In the genomic region with DNA sequence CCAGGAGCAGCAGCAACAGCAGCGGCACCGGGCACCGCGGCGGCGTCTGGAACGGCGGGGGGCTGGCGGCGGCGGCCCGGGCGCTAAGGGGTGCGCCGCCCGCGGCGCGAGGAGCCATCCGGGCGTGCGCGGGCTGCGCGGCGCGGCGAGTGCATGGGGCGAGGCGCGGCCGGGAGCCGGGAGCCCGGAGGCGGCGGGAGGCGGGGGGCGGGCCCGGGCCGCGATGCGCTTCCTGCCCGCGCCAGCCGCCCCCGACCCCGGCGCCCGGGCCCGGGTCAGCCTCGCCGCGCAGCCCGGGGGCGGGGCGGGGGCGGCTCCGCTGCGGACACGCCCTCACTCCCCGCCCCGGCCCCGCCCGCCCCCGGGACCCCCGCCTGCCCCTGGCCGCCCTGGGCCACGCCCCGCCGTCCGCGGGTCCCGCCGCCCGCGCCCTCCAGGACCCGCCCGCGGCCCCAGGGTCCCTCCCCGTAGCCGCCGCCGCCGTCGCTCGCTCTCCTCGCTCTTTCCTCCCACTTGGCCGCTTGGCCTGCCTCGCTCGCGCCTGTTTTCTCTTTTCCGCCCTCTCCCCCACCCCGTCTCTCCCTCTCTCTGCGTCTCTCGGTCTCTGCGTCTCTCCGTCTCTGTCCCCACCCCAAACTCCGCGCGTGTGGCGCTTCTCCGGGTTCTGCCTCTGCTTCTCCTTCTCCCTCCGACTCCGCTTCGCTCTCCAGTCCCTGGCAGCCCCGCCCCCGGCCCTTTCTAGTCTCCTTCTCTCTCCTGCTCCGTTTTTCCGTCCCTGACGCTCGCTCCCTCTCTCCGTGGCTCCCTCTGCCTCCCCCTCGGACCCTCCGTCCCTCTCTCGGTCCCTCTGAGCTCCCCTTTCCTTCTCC, we compare ENCODE assay signal across 1 cellular context.
A peak's percentile ranks its signal among the peaks of the same experiment; 100 is the strongest.
TF ChIP-seq lines count a peak whose summit lies in the region.

A gene with protein sequence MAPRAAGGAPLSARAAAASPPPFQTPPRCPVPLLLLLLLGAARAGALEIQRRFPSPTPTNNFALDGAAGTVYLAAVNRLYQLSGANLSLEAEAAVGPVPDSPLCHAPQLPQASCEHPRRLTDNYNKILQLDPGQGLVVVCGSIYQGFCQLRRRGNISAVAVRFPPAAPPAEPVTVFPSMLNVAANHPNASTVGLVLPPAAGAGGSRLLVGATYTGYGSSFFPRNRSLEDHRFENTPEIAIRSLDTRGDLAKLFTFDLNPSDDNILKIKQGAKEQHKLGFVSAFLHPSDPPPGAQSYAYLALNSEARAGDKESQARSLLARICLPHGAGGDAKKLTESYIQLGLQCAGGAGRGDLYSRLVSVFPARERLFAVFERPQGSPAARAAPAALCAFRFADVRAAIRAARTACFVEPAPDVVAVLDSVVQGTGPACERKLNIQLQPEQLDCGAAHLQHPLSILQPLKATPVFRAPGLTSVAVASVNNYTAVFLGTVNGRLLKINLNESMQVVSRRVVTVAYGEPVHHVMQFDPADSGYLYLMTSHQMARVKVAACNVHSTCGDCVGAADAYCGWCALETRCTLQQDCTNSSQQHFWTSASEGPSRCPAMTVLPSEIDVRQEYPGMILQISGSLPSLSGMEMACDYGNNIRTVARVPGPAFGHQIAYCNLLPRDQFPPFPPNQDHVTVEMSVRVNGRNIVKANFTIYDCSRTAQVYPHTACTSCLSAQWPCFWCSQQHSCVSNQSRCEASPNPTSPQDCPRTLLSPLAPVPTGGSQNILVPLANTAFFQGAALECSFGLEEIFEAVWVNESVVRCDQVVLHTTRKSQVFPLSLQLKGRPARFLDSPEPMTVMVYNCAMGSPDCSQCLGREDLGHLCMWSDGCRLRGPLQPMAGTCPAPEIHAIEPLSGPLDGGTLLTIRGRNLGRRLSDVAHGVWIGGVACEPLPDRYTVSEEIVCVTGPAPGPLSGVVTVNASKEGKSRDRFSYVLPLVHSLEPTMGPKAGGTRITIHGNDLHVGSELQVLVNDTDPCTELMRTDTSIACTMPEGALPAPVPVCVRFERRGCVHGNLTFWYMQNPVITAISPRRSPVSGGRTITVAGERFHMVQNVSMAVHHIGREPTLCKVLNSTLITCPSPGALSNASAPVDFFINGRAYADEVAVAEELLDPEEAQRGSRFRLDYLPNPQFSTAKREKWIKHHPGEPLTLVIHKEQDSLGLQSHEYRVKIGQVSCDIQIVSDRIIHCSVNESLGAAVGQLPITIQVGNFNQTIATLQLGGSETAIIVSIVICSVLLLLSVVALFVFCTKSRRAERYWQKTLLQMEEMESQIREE (N-terminal part only) (minus strand): TSS at position 155 of the 869 bp plus-strand sequence. CDS start 37 bp downstream, at position 118.

TF ChIP-seq in K562, 482 proteins besides CTCF, POLR2A, EP300 and RAD21 (continued from another document and continues in another):
- TF ChIP-seq, protein P1, sequence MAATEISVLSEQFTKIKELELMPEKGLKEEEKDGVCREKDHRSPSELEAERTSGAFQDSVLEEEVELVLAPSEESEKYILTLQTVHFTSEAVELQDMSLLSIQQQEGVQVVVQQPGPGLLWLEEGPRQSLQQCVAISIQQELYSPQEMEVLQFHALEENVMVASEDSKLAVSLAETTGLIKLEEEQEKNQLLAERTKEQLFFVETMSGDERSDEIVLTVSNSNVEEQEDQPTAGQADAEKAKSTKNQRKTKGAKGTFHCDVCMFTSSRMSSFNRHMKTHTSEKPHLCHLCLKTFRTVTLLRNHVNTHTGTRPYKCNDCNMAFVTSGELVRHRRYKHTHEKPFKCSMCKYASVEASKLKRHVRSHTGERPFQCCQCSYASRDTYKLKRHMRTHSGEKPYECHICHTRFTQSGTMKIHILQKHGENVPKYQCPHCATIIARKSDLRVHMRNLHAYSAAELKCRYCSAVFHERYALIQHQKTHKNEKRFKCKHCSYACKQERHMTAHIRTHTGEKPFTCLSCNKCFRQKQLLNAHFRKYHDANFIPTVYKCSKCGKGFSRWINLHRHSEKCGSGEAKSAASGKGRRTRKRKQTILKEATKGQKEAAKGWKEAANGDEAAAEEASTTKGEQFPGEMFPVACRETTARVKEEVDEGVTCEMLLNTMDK (IDR thresholded peaks at IDR 0.05; ENCODE audit: borderline replicate concordance, insufficient read depth, low read depth, low read length, poor library complexity, severe bottlenecking): no peak
- TF ChIP-seq ELF1 (tag; IDR thresholded peaks at IDR 0.05): no peak
- no peak for TF ChIP-seq ZNF586 (CRISPR knock-in tag; conservative IDR thresholded peaks at IDR 0.05)
- TF ChIP-seq SPI1 (IDR thresholded peaks at IDR 0.05; ENCODE audit: borderline replicate concordance, low read depth, low read length): no peak
- no peak for TF ChIP-seq SMARCC2 (IDR thresholded peaks at IDR 0.05; ENCODE audit: low read depth)
- TF ChIP-seq HDAC2 (IDR thresholded peaks at IDR 0.05): peak; percentile 40; the same call in 1 of the 2 replicates
- TF ChIP-seq TSC22D4 (tag; IDR thresholded peaks at IDR 0.05): no peak
- no peak for TF ChIP-seq ZNF408 (CRISPR knock-in tag; IDR thresholded peaks at IDR 0.05; ENCODE audit: low read depth)
- no peak for TF ChIP-seq ZNF695 (CRISPR knock-in tag; IDR thresholded peaks at IDR 0.05)
- TF ChIP-seq, protein P2, sequence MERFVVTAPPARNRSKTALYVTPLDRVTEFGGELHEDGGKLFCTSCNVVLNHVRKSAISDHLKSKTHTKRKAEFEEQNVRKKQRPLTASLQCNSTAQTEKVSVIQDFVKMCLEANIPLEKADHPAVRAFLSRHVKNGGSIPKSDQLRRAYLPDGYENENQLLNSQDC (CRISPR knock-in tag; IDR thresholded peaks at IDR 0.05): no peak
- TF ChIP-seq JUND (IDR thresholded peaks at IDR 0.05; ENCODE audit: borderline replicate concordance, low read depth, low read length): 0 out of 2 replicates have a peak, but pooled peaks have one; percentile 5
- TF ChIP-seq JUND (tag; IDR thresholded peaks at IDR 0.05; ENCODE audit: borderline replicate concordance, low read depth, low read length): no peak
- TF ChIP-seq CEBPB (tag; IDR thresholded peaks at IDR 0.05): no peak
- TF ChIP-seq, protein P3, sequence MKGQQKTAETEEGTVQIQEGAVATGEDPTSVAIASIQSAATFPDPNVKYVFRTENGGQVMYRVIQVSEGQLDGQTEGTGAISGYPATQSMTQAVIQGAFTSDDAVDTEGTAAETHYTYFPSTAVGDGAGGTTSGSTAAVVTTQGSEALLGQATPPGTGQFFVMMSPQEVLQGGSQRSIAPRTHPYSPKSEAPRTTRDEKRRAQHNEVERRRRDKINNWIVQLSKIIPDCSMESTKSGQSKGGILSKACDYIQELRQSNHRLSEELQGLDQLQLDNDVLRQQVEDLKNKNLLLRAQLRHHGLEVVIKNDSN (CRISPR knock-in tag; IDR thresholded peaks at IDR 0.05): no peak
- no peak for TF ChIP-seq ZNF174 (CRISPR knock-in tag; IDR thresholded peaks at IDR 0.05)
- no peak for TF ChIP-seq KHSRP (IDR thresholded peaks at IDR 0.05)
- TF ChIP-seq POLR2B (IDR thresholded peaks at IDR 0.05; ENCODE audit: low read depth, partially characterized antibody): peak; percentile 29
- peak in 1 of 2 experiments; percentile 74; a peak in 2 of 4 replicates for TF ChIP-seq HDAC1 (IDR thresholded peaks at IDR 0.05)
- no peak for TF ChIP-seq NFIX (CRISPR knock-in tag; IDR thresholded peaks at IDR 0.05; ENCODE audit: low read depth)
- TF ChIP-seq SP2 (IDR thresholded peaks at IDR 0.05; ENCODE audit: extremely low read depth, low read depth, low read length, poor library complexity, severe bottlenecking): no peak
- TF ChIP-seq, protein P4, sequence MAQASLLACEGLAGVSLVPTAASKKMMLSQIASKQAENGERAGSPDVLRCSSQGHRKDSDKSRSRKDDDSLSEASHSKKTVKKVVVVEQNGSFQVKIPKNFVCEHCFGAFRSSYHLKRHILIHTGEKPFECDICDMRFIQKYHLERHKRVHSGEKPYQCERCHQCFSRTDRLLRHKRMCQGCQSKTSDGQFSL (CRISPR knock-in tag; IDR thresholded peaks at IDR 0.05): no peak
- TF ChIP-seq, protein P4 (tag; IDR thresholded peaks at IDR 0.05): no peak
- TF ChIP-seq POLR2G (IDR thresholded peaks at IDR 0.05; ENCODE audit: low read depth, low read length): peak; percentile 54; the same call in 1 of the 2 replicates
- no peak for TF ChIP-seq FOXJ3 (CRISPR knock-in tag; IDR thresholded peaks at IDR 0.05)
- TF ChIP-seq NR1H2 (CRISPR knock-in tag; IDR thresholded peaks at IDR 0.05): no peak
- peak; percentile 56 for TF ChIP-seq NFIC (IDR thresholded peaks at IDR 0.05)
- TF ChIP-seq BRF1 (IDR thresholded peaks at IDR 0.05; ENCODE audit: borderline replicate concordance, extremely low read depth, insufficient read length): no peak
- TF ChIP-seq ETV6 (IDR thresholded peaks at IDR 0.05; ENCODE audit: borderline replicate concordance in 1 of 2, low read depth in 2 of 2, low read length in 1 of 2): no peak
- TF ChIP-seq ETV6 (CRISPR knock-in tag; IDR thresholded peaks at IDR 0.05; ENCODE audit: borderline replicate concordance): no peak
- TF ChIP-seq TRIM24 (IDR thresholded peaks at IDR 0.05): peak in 1 of 2 experiments; percentile 39; a peak in 1 of 4 replicates
- TF ChIP-seq ZKSCAN3 (CRISPR knock-in tag; IDR thresholded peaks at IDR 0.05): no peak
- TF ChIP-seq, protein P5, sequence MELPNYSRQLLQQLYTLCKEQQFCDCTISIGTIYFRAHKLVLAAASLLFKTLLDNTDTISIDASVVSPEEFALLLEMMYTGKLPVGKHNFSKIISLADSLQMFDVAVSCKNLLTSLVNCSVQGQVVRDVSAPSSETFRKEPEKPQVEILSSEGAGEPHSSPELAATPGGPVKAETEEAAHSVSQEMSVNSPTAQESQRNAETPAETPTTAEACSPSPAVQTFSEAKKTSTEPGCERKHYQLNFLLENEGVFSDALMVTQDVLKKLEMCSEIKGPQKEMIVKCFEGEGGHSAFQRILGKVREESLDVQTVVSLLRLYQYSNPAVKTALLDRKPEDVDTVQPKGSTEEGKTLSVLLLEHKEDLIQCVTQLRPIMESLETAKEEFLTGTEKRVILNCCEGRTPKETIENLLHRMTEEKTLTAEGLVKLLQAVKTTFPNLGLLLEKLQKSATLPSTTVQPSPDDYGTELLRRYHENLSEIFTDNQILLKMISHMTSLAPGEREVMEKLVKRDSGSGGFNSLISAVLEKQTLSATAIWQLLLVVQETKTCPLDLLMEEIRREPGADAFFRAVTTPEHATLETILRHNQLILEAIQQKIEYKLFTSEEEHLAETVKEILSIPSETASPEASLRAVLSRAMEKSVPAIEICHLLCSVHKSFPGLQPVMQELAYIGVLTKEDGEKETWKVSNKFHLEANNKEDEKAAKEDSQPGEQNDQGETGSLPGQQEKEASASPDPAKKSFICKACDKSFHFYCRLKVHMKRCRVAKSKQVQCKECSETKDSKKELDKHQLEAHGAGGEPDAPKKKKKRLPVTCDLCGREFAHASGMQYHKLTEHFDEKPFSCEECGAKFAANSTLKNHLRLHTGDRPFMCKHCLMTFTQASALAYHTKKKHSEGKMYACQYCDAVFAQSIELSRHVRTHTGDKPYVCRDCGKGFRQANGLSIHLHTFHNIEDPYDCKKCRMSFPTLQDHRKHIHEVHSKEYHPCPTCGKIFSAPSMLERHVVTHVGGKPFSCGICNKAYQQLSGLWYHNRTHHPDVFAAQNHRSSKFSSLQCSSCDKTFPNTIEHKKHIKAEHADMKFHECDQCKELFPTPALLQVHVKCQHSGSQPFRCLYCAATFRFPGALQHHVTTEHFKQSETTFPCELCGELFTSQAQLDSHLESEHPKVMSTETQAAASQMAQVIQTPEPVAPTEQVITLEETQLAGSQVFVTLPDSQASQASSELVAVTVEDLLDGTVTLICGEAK (IDR thresholded peaks at IDR 0.05): 0 out of 2 replicates have a peak, but pooled peaks have one; percentile 33
- TF ChIP-seq, protein P5 (CRISPR knock-in tag; IDR thresholded peaks at IDR 0.05): no peak
- TF ChIP-seq ZBTB7A (IDR thresholded peaks at IDR 0.05; ENCODE audit: borderline replicate concordance, control insufficient read depth, low read depth, low read length): peak; percentile 83; the same call in 1 of the 2 replicates
- peak; percentile 83; the same call in 1 of the 2 replicates for TF ChIP-seq HLTF (IDR thresholded peaks at IDR 0.05)
- peak; percentile 37; the same call in 1 of the 2 replicates for TF ChIP-seq PHF8 (IDR thresholded peaks at IDR 0.05; ENCODE audit: borderline replicate concordance, low read length)
- TF ChIP-seq, protein P6, sequence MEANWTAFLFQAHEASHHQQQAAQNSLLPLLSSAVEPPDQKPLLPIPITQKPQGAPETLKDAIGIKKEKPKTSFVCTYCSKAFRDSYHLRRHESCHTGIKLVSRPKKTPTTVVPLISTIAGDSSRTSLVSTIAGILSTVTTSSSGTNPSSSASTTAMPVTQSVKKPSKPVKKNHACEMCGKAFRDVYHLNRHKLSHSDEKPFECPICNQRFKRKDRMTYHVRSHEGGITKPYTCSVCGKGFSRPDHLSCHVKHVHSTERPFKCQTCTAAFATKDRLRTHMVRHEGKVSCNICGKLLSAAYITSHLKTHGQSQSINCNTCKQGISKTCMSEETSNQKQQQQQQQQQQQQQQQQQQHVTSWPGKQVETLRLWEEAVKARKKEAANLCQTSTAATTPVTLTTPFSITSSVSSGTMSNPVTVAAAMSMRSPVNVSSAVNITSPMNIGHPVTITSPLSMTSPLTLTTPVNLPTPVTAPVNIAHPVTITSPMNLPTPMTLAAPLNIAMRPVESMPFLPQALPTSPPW (CRISPR knock-in tag; IDR thresholded peaks at IDR 0.05): peak; percentile 79
- TF ChIP-seq ZC3H8 (IDR thresholded peaks at IDR 0.05): no peak
- 0 out of 2 replicates have a peak, but pooled peaks have one; percentile 50 for TF ChIP-seq NFRKB (IDR thresholded peaks at IDR 0.05; ENCODE audit: low read depth)
- no peak for TF ChIP-seq GABPB1 (CRISPR knock-in tag; IDR thresholded peaks at IDR 0.05)
